Comparison of ENCODE assay signal across 10 cellular contexts in the genomic region with DNA sequence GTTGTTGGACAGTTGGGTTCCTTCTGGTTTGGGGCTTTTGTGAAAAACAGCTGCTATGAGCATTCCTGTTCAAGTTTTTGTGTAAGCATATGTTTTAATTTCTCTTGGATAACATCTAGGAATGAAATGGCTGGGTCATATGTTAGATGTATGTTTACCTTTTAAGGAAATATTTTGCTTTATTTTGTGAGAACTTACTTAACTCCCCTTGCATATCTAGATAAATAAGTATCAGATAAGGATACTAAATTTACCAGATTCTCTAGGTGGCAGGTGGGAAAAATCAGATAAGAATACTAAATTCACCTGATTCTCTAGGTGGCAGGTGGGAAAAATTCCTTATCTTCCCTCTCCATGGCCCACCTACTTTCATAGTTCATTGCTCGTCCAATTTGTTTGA. TPM values are rescaled to one million over a fixed set of nuclear protein-coding genes. Genes with fewer than 3 reads are reported as not detected.
DNase-seq lines count a peak whose midpoint lies in the region; ATAC-seq, FAIRE-seq and TF ChIP-seq lines count a peak whose summit lies in the region.
"Had no signal": no experiment of that assay in that cellular context is flagged by ENCODE, and none has a peak within 500 bp of the region (broad histone marks: within the 10 kb centered on the region; RNA-seq: fewer than 3 reads in every experiment).

No MANE protein-coding gene starts in this region.

- H3K9me3 ChIP-seq in kidney (ENCODE audit: control insufficient read depth in 1 of 2, low read length in 2 of 2) = no peaks in the 10 kb centered on the region
- H3K9me3 ChIP-seq in stomach = no peaks in the 10 kb centered on the region

- 5 to 31% (median 21%) methylated on average over 1 of the region's 1 CpG for WGBS in stomach, 5 donors

- peaks cover 7% of the 10 kb centered on the region for H3K27me3 Mint-ChIP-seq in activated CD8-positive, alpha-beta memory T cell treated with anti-CD3 and anti-CD28 coated beads, Interleukin-2, amount 10 ng/mL, durations not matched to agents 7 days and 5 days
- H3K27me3 Mint-ChIP-seq in activated CD4-positive, alpha-beta memory T cell treated with anti-CD3 and anti-CD28 coated beads, Interleukin-2, amount 10 ng/mL, durations not matched to agents 7 days and 5 days = peaks cover 5% of the 10 kb centered on the region

- H3K27ac Mint-ChIP-seq in activated CD8-positive, alpha-beta memory T cell treated with anti-CD3 and anti-CD28 coated beads, Interleukin-2, amount 10 ng/mL, durations not matched to agents 7 days and 5 days = no peak overlapping the region
- H3K27ac Mint-ChIP-seq in activated CD4-positive, alpha-beta memory T cell treated with anti-CD3 and anti-CD28 coated beads, Interleukin-2, amount 10 ng/mL, durations not matched to agents 7 days and 5 days = no peak overlapping the region

- TF ChIP-seq POLR2A in stomach (IDR thresholded peaks at IDR 0.05) = no peak

- no peaks in the 10 kb centered on the region for H3K36me3 Mint-ChIP-seq in activated CD8-positive, alpha-beta memory T cell treated with anti-CD3 and anti-CD28 coated beads, Interleukin-2, amount 10 ng/mL, durations not matched to agents 7 days and 5 days
- H3K36me3 Mint-ChIP-seq in activated CD4-positive, alpha-beta memory T cell treated with anti-CD3 and anti-CD28 coated beads, Interleukin-2, amount 10 ng/mL, durations not matched to agents 7 days and 5 days (ENCODE audit: low read depth) = no peaks in the 10 kb centered on the region

- intact Hi-C loops in kidney (cut with DNase I) = no loop called here
- intact Hi-C loops in stomach (cut with DNase I; ENCODE audit: low total_unique reads) = no loop called here

- peak overlapping the region; percentile 78 to 91 for H3K4me3 ChIP-seq in kidney (ENCODE audit: low read length in 2 of 2)
- H3K4me3 ChIP-seq in stomach = peak overlapping the region; percentile 61 to 80 (median 70)

- no peaks in the 10 kb centered on the region for H3K27me3 ChIP-seq in stomach

- peaks cover 17% of the 10 kb centered on the region for H3K4me1 Mint-ChIP-seq in activated CD8-positive, alpha-beta memory T cell treated with anti-CD3 and anti-CD28 coated beads, Interleukin-2, amount 10 ng/mL, durations not matched to agents 7 days and 5 days
- H3K4me1 Mint-ChIP-seq in activated CD4-positive, alpha-beta memory T cell treated with anti-CD3 and anti-CD28 coated beads, Interleukin-2, amount 10 ng/mL, durations not matched to agents 7 days and 5 days = peaks cover 15% of the 10 kb centered on the region

- TF ChIP-seq EP300 in stomach (IDR thresholded peaks at IDR 0.05) = no peak

- no peaks in the 10 kb centered on the region for H3K36me3 ChIP-seq in kidney (ENCODE audit: control insufficient read depth in 1 of 2, insufficient read depth in 2 of 2, low read length in 2 of 2)
- H3K36me3 ChIP-seq in stomach = no peaks in the 10 kb centered on the region

- FAIRE-seq in kidney (lab: Jason Lieb, UNC) = no peak

- ATAC-seq in activated CD8-positive, alpha-beta memory T cell treated with anti-CD3 and anti-CD28 coated beads, Interleukin-2, amount 10 ng/mL, durations not matched to agents 7 days and 5 days = no peak
- ATAC-seq in HG03039 (IDR thresholded peaks at IDR 0.05; ENCODE audit: unreplicated experiment) = no peak
- no peak for ATAC-seq in GM19455 (IDR thresholded peaks at IDR 0.05; ENCODE audit: unreplicated experiment)

- peak overlapping the region in 1 of 2 donors; percentile 66 for H3K27ac ChIP-seq in kidney (ENCODE audit: low read depth in 2 of 2, low read length in 2 of 2)
- peak overlapping the region in 4 of 5 donors; percentile 81 to 90 (median 85) for H3K27ac ChIP-seq in stomach

- CTCF ChIA-PET in activated CD8-positive, alpha-beta memory T cell treated with anti-CD3 and anti-CD28 coated beads, Interleukin-2, amount 10 ng/mL, durations not matched to agents 7 days and 5 days (lab: Charles Lee) = interaction anchor here (1.1 kb wide), 1 partner anchor 8 kb away, joined by 3 read pairs; no protein-coding TSS in a partner anchor
- CTCF ChIA-PET in activated CD4-positive, alpha-beta memory T cell treated with anti-CD3 and anti-CD28 coated beads, Interleukin-2, amount 10 ng/mL, durations not matched to agents 7 days and 5 days (lab: Charles Lee) = interaction anchor here (0.8 kb wide), 1 partner anchor 12 kb away, joined by 4 read pairs; no protein-coding TSS in a partner anchor

- H3K9ac ChIP-seq in kidney (ENCODE audit: low read length in 2 of 2) = peak overlapping the region in 1 of 2 donors; percentile 64

- no peak for DNase-seq in activated CD8-positive, alpha-beta memory T cell treated with anti-CD3 and anti-CD28 coated beads, Interleukin-2, amount 10 ng/mL, durations not matched to agents 7 days and 5 days
- DNase-seq in activated CD8-positive, alpha-beta memory T cell treated with anti-CD3 and anti-CD28 coated beads, Interleukin-2, amount 50 U/mL, for 48 hours = no peak
- DNase-seq in activated CD4-positive, alpha-beta memory T cell treated with anti-CD3 and anti-CD28 coated beads, Interleukin-2, amount 10 ng/mL, durations not matched to agents 7 days and 5 days = no peak
- DNase-seq in kidney (no peak), stomach (no peak), SIG-M5 treated with dmso at 0.1 percent for 504 hours (lab: John Stamatoyannopoulos, UW; ENCODE audit: unreplicated experiment) (no peak)
- DNase-seq: left cardiac atrium, Right ventricle myocardium superior had no signal

- POLR2A ChIA-PET in activated CD4-positive, alpha-beta memory T cell treated with anti-CD3 and anti-CD28 coated beads, Interleukin-2, amount 10 ng/mL, durations not matched to agents 7 days and 5 days (lab: Charles Lee) = interaction anchor here (1.7 to 13.0 kb wide), 2 partner anchors 17 to 129 kb away, joined by 4 to 97 read pairs; a partner anchor contains a TSS

- H3K4me3 Mint-ChIP-seq in activated CD8-positive, alpha-beta memory T cell treated with anti-CD3 and anti-CD28 coated beads, Interleukin-2, amount 10 ng/mL, durations not matched to agents 7 days and 5 days = peak overlapping the region; percentile 96
- H3K4me3 Mint-ChIP-seq in activated CD4-positive, alpha-beta memory T cell treated with anti-CD3 and anti-CD28 coated beads, Interleukin-2, amount 10 ng/mL, durations not matched to agents 7 days and 5 days = peak overlapping the region; percentile 93

- TF ChIP-seq CTCF in kidney (IDR thresholded peaks at IDR 0.05; ENCODE audit: borderline replicate concordance, extremely low read depth, insufficient read depth) (no peak), stomach (IDR thresholded peaks at IDR 0.05) (no peak)

- H3K4me1 ChIP-seq in kidney (ENCODE audit: control insufficient read depth in 1 of 2, insufficient read depth in 1 of 2, low read depth in 1 of 2, low read length in 2 of 2) (peaks cover 2 to 12% of the 10 kb centered on the region in 2 donors), stomach (peaks cover 0 to 39% (median 22%) of the 10 kb centered on the region in 4 donors)

- no peaks in the 10 kb centered on the region for H3K9me3 Mint-ChIP-seq in activated CD8-positive, alpha-beta memory T cell treated with anti-CD3 and anti-CD28 coated beads, Interleukin-2, amount 10 ng/mL, durations not matched to agents 7 days and 5 days (ENCODE audit: low read depth)
- H3K9me3 Mint-ChIP-seq in activated CD4-positive, alpha-beta memory T cell treated with anti-CD3 and anti-CD28 coated beads, Interleukin-2, amount 10 ng/mL, durations not matched to agents 7 days and 5 days = no peaks in the 10 kb centered on the region

RNA-seq across cellular contexts. Expression of a gene that starts 1.1 kb away (rescaled TPM):
- total RNA-seq in activated CD8-positive, alpha-beta memory T cell treated with anti-CD3 and anti-CD28 coated beads, Interleukin-2, amount 10 ng/mL, durations not matched to agents 7 days and 5 days = 1 to 10 TPM; 4.2 to 4.5 TPM
- total RNA-seq in activated CD4-positive, alpha-beta memory T cell treated with anti-CD3 and anti-CD28 coated beads, Interleukin-2, amount 10 ng/mL, durations not matched to agents 7 days and 5 days = 1 to 10 TPM; 3.1 to 3.6 TPM
- 51.4 TPM for total RNA-seq in kidney
- 10.7 TPM for polyA plus RNA-seq in kidney (ENCODE audit: insufficient read depth, low read depth, low replicate concordance)
- total RNA-seq in stomach = 10 to 100 TPM; 12.5 to 79.1 (median 27.1) TPM
- polyA plus RNA-seq in stomach = 10 to 100 TPM in 2 of 3 donors, 1 to 10 TPM in 1; 5.2 to 26.1 (median 10.1) TPM

RNA-seq across cellular contexts. Expression of a gene that starts 16.6 kb away (rescaled TPM):
- 10 to 100 TPM; 34.9 to 40.0 TPM for total RNA-seq in activated CD8-positive, alpha-beta memory T cell treated with anti-CD3 and anti-CD28 coated beads, Interleukin-2, amount 10 ng/mL, durations not matched to agents 7 days and 5 days
- 10 to 100 TPM; 24.5 to 24.7 TPM for total RNA-seq in activated CD4-positive, alpha-beta memory T cell treated with anti-CD3 and anti-CD28 coated beads, Interleukin-2, amount 10 ng/mL, durations not matched to agents 7 days and 5 days
- total RNA-seq in kidney (31.8 TPM), stomach (10 to 100 TPM; 12.8 to 51.0 (median 34.2) TPM)
- polyA plus RNA-seq in kidney (ENCODE audit: insufficient read depth, low read depth, low replicate concordance) (17.4 TPM), stomach (10 to 100 TPM in 1 of 3 donors, 1 to 10 TPM in 2; 6.0 to 13.6 (median 9.0) TPM)
